Comparison of ENCODE assay signal across 25 cellular contexts in the genomic region with DNA sequence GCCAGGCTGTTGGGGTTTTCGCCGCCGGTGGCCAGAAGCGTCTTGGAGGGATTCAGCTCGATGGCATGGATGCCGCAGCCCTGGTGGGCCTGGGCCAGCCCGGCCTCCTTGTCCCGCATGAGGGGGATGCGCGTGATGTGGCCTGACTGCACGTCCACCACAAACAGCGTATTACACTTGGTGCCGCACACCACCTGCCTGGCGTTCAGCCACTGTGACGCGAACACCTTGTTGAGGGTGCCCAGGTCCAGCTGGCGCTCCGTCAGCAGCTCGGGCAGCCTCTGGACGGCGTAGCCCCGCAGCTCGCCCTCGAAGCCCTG. TPM values are rescaled to one million over a fixed set of nuclear protein-coding genes. Genes with fewer than 3 reads are reported as not detected.
A peak's percentile ranks its signal among the peaks of the same experiment; 100 is the strongest.
DNase-seq lines count a peak whose midpoint lies in the region; ATAC-seq, FAIRE-seq and TF ChIP-seq lines count a peak whose summit lies in the region.
"Had no signal": no experiment of that assay in that cellular context is flagged by ENCODE, and none has a peak within 500 bp of the region (broad histone marks: within the 10 kb centered on the region; RNA-seq: fewer than 3 reads in every experiment).

No MANE protein-coding gene starts in this region.

- DNase-seq in adipocyte (ENCODE audit: low read depth) (no peak), kidney (peak; percentile 57), sciatic nerve (ENCODE audit: low spot score) (peak; percentile 48), NCI-H1694 treated with DMSO at 0.1 percent for 48 hours (lab: John Stamatoyannopoulos, UW) (no peak), iPS-NIHi11 (ENCODE audit: low spot score) (no peak)
- no peak for DNase-seq in stimulated activated naive CD4-positive, alpha-beta T cell treated with Interleukin-2 at 50 U/mL for 16 hours (lab: John Stamatoyannopoulos, UW)
- DNase-seq: activated CD4-positive, alpha-beta T cell treated with anti-CD3 and anti-CD28 coated beads for 4 hours; activated CD8-positive, alpha-beta memory T cell treated with anti-CD3 and anti-CD28 coated beads, Interleukin-2, amount 50 U/mL, for 4 hours; activated gamma-delta T cell treated with Interleukin-2 at 50 U/mL for 16 hours; BE2C; GDM1; midbrain; MV-4-11; PC-9; stimulated activated CD4-positive, alpha-beta T cell treated with anti-CD3 and anti-CD28 coated beads, Interleukin-4, amount 100 ng/mL, for 24 hours; T1000 had no signal

- no peak for TF ChIP-seq CTCF in kidney (IDR thresholded peaks at IDR 0.05; ENCODE audit: borderline replicate concordance, extremely low read depth, insufficient read depth)

- H3K27me3 ChIP-seq in HUES48 (ENCODE audit: control insufficient read depth, insufficient read depth, low read length) (peaks cover 23% of the 10 kb centered on the region), adipocyte (replicated peaks; ENCODE audit: control insufficient read depth, insufficient read depth, low read length) (no peaks in the 10 kb centered on the region)
- H3K27me3 ChIP-seq: BE2C had no signal

- H3K36me3 ChIP-seq in HUES48 (ENCODE audit: control insufficient read depth, insufficient read depth, low read length) (no peaks in the 10 kb centered on the region), adipocyte (ENCODE audit: control insufficient read depth, insufficient read depth, low read length, severe bottlenecking) (no peaks in the 10 kb centered on the region), kidney (ENCODE audit: control insufficient read depth in 1 of 2, insufficient read depth in 2 of 2, low read length in 2 of 2) (no peaks in the 10 kb centered on the region)
- H3K36me3 ChIP-seq: BE2C had no signal

- H3K9me3 ChIP-seq in HUES48 (ENCODE audit: control insufficient read depth, insufficient read depth, low read length) (no peaks in the 10 kb centered on the region), adipocyte (ENCODE audit: control insufficient read depth, low read length) (no peaks in the 10 kb centered on the region), kidney (ENCODE audit: control insufficient read depth in 1 of 2, low read length in 2 of 2) (no peaks in the 10 kb centered on the region)
- H3K9me3 ChIP-seq: BE2C, SK-N-SH had no signal

- H3K27ac ChIP-seq in HUES48 (ENCODE audit: low read depth, low read length), result no peak overlapping the region
- H3K27ac ChIP-seq in kidney (ENCODE audit: low read depth in 2 of 2, low read length in 2 of 2), result no peak overlapping the region
- H3K27ac ChIP-seq: epithelial cell of prostate, PC-9 had no signal

- FAIRE-seq in kidney (lab: Jason Lieb, UNC), result no peak
- FAIRE-seq: colon, D721Med, GM12892, keratinocyte had no signal

- H3K4me3 ChIP-seq in HUES48 (ENCODE audit: low read depth, low read length) (peak overlapping the region; percentile 32; the same call in 1 of the 2 replicates), adipocyte (ENCODE audit: low read length) (peak overlapping the region; percentile 61), kidney (ENCODE audit: low read length in 2 of 2) (no peak overlapping the region)
- H3K4me3 ChIP-seq: PC-9 had no signal

- H3K9ac ChIP-seq in HUES48 (ENCODE audit: low read depth, low read length) (no peak overlapping the region), adipocyte (ENCODE audit: low read length) (no peak overlapping the region), kidney (ENCODE audit: low read length in 2 of 2) (no peak overlapping the region)
- H3K9ac ChIP-seq: SK-N-SH had no signal

- ATAC-seq in sciatic nerve, result peak; percentile 13

- H3K4me1 ChIP-seq in HUES48 (ENCODE audit: control insufficient read depth, insufficient read depth, low read length), result no peaks in the 10 kb centered on the region
- H3K4me1 ChIP-seq in adipocyte (ENCODE audit: control insufficient read depth, insufficient read depth, low read length), result no peaks in the 10 kb centered on the region
- no peaks in the 10 kb centered on the region for H3K4me1 ChIP-seq in kidney (ENCODE audit: control insufficient read depth in 1 of 2, insufficient read depth in 1 of 2, low read depth in 1 of 2, low read length in 2 of 2)
- H3K4me1 ChIP-seq: BE2C had no signal

- intact Hi-C loops in kidney (cut with DNase I) (no loop called here), sciatic nerve (cut with DNase I) (no loop called here)

RNA-seq across cellular contexts. Expression of a gene that starts 0.7 kb away (rescaled TPM):
- total RNA-seq in kidney, result 0.41 TPM
- polyA plus RNA-seq in kidney (ENCODE audit: insufficient read depth, low read depth, low replicate concordance), result 0.28 TPM
- total RNA-seq in sciatic nerve, result 0.22 TPM
- total RNA-seq: PC-9 had no signal
- polyA plus RNA-seq: aorta, IgD-negative memory B cell, SK-N-SH had no signal

Comparison
In these comparisons a context has a peak if more than half of its experiments do, and no peak if none do; other contexts are left out.
1. H3K4me3 ChIP-seq: peak in HUES48 (single experiment) and adipocyte (single experiment); none in kidney (0 of 2).
2. DNase-seq: peak in kidney (single experiment) and sciatic nerve (single experiment); none in adipocyte (single experiment), stimulated activated naive CD4-positive, alpha-beta T cell treated with Interleukin-2 at 50 U/mL for 16 hours (single experiment), NCI-H1694 treated with DMSO at 0.1 percent for 48 hours (single experiment) and iPS-NIHi11 (single experiment).